In genomic region chr12:27456618-27457017, GRCh38 we compare ENCODE assay signal across 2 cellular contexts.
TF ChIP-seq lines count a peak whose summit lies in the region.

No MANE protein-coding gene starts in this region.

TF ChIP-seq in WTC11, 78 proteins besides CTCF, POLR2A, EP300 and RAD21:
- TF ChIP-seq ERG (CRISPR knock-in tag; IDR thresholded peaks at IDR 0.05) = no peak

TF ChIP-seq in HepG2, 621 proteins besides CTCF, POLR2A, EP300 and RAD21:
- TF ChIP-seq MLX (CRISPR knock-in tag; IDR thresholded peaks at IDR 0.05) (no peak), HNF4G (IDR thresholded peaks at IDR 0.05; ENCODE audit: borderline replicate concordance, low read depth, low read length) (0 out of 2 replicates have a peak, but pooled peaks have one; percentile 41), HNF4G (CRISPR knock-in tag; IDR thresholded peaks at IDR 0.05; ENCODE audit: borderline replicate concordance, low read depth) (no peak), RERE (CRISPR knock-in tag; IDR thresholded peaks at IDR 0.05; ENCODE audit: low read depth) (no peak), MTERF4 (CRISPR knock-in tag; IDR thresholded peaks at IDR 0.05) (no peak), ZNF180 (CRISPR knock-in tag; IDR thresholded peaks at IDR 0.05; ENCODE audit: borderline replicate concordance, low read depth) (no peak), ARID5B (CRISPR knock-in tag; IDR thresholded peaks at IDR 0.05) (no peak), ZNF160 (CRISPR knock-in tag; IDR thresholded peaks at IDR 0.05) (no peak), CREB3 (CRISPR knock-in tag; IDR thresholded peaks at IDR 0.05) (no peak), HNF4A (CRISPR knock-in tag; IDR thresholded peaks at IDR 0.05) (peak; percentile 60), ZNF549 (CRISPR knock-in tag; IDR thresholded peaks at IDR 0.05) (peak; percentile 80; the same call in 1 of the 2 replicates), NFKB2 (CRISPR knock-in tag; IDR thresholded peaks at IDR 0.05; ENCODE audit: borderline replicate concordance) (no peak), NR2F2 (IDR thresholded peaks at IDR 0.05; ENCODE audit: borderline replicate concordance, low read depth) (no peak), ZSCAN5A (CRISPR knock-in tag; IDR thresholded peaks at IDR 0.05; ENCODE audit: borderline replicate concordance) (no peak), TERF1 (CRISPR knock-in tag; IDR thresholded peaks at IDR 0.05) (no peak)
